1 cellular context compared by ENCODE assay signal in genomic region chr13:98888890-98889279, GRCh38.
TF ChIP-seq lines count a peak whose summit lies in the region.

No MANE protein-coding gene starts in this region.

TF ChIP-seq in GM23338, 12 proteins besides CTCF, POLR2A, EP300 and RAD21 (continued from another document):
- TF ChIP-seq STAT1 (IDR thresholded peaks at IDR 0.05; ENCODE audit: unreplicated experiment) (no peak), ZNF331 (CRISPR knock-in tag; IDR thresholded peaks at IDR 0.05; ENCODE audit: low read depth) (no peak)
TF ChIP-seq in GM23338: peak in this region for 0.
